In the genomic region with DNA sequence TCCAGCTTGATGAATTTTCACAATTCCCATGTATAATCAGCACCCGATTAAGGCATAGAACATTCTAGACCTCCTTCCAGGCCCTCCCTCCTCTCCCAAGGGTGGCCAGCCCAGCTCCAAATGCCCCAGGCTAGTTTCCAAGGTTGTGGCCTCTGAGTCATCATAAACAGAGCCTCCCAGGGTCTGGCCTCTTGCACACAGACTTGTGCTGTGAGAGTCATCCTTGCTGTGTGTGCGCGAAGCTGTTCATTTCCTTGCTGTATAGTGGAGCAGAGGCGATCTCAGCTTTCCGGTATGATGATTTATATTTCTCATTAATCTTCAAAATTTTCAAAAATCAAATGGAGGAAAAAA, we compare ENCODE assay signal across 8 cellular contexts. TPM values are rescaled to one million over a fixed set of nuclear protein-coding genes. Genes with fewer than 3 reads are reported as not detected.
A peak's percentile ranks its signal among the peaks of the same experiment; 100 is the strongest.
DNase-seq lines count a peak whose midpoint lies in the region; ATAC-seq and TF ChIP-seq lines count a peak whose summit lies in the region.

No MANE protein-coding gene starts in this region.

- H3K4me1 ChIP-seq in psoas muscle: peaks cover 5% of the 10 kb centered on the region

- peak; percentile 99 for DNase-seq in ELR (ENCODE audit: low read depth)
- peak; percentile 78 for DNase-seq in T1000 (lab: John Stamatoyannopoulos, UW)
- DNase-seq in glomerular endothelial cell (ENCODE audit: extremely low read depth, low read depth, low spot score): peak; percentile 64
- DNase-seq in psoas muscle: peak; percentile 69 to 80
- no peak for DNase-seq in D341Med (ENCODE audit: low spot score)
- DNase-seq in SHP77 treated with DMSO at 0.1 percent for 48 hours (lab: John Stamatoyannopoulos, UW): no peak
- no peak for DNase-seq in midbrain (lab: John Stamatoyannopoulos, UW)

- TF ChIP-seq CTCF in psoas muscle (IDR thresholded peaks at IDR 0.05): no peak

- no peaks in the 10 kb centered on the region for H3K9me3 ChIP-seq in psoas muscle

- H3K27ac ChIP-seq in psoas muscle: peak overlapping the region; percentile 73

- WGBS in psoas muscle, 3 donors: 25 to 36% (median 31%) methylated on average over 5 of the region's 5 CpGs

- peak; percentile 85 to 90 (median 87) for ATAC-seq in psoas muscle
- no peak for ATAC-seq in GM21717 (IDR thresholded peaks at IDR 0.05; ENCODE audit: unreplicated experiment)

- H3K4me3 ChIP-seq in psoas muscle: peak overlapping the region; percentile 36

- H3K36me3 ChIP-seq in psoas muscle (ENCODE audit: insufficient read depth in 1 of 2, low read depth in 1 of 2): no peaks in the 10 kb centered on the region

- intact Hi-C loops in psoas muscle (cut with DNase I): no loop called here

- H3K27me3 ChIP-seq in psoas muscle (ENCODE audit: insufficient read depth in 3 of 3, low read length in 2 of 3): peaks cover 0 to 19% (median 4%) of the 10 kb centered on the region in 3 donors

RNA-seq across cellular contexts. Expression of a gene that starts 20.5 kb away (rescaled TPM):
- total RNA-seq in glomerular endothelial cell (0.23 and 1.0 TPM in 2 replicates), psoas muscle (under 1 TPM in 2 of 4 donors, not detected in 2; 0.06 to 0.13 TPM)
- polyA plus RNA-seq in psoas muscle: under 1 TPM; 0.03 to 0.04 (median 0.04) TPM

Comparison
In these comparisons a context has a peak if more than half of its experiments do, and no peak if none do; other contexts are left out.
1. DNase-seq: peak in ELR (single experiment), T1000 (single experiment), glomerular endothelial cell (single experiment) and psoas muscle (2 of 2); none in D341Med (single experiment), SHP77 treated with DMSO at 0.1 percent for 48 hours (single experiment) and midbrain (single experiment).